8 cellular contexts compared by ENCODE assay signal in genomic region chr10:51960494-51960895, GRCh38.
DNase-seq lines count a peak whose midpoint lies in the region; ATAC-seq and TF ChIP-seq lines count a peak whose summit lies in the region.

No MANE protein-coding gene starts in this region.

- H3K9me3 ChIP-seq in HCT116 (ENCODE audit: control insufficient read depth in 1 of 2, insufficient read depth in 1 of 2, low read depth in 1 of 2, low read length in 2 of 2) = no peaks in the 10 kb centered on the region

- no peak overlapping the region for H3K4me2 ChIP-seq in HCT116 (ENCODE audit: low read length)

- no peaks in the 10 kb centered on the region for H3K79me2 ChIP-seq in HCT116 (ENCODE audit: insufficient read depth, low read length)

- no TSS peak for BruUV-seq in HCT116 (replicated peaks; lab: Mats Ljungman, UMichigan)

- ATAC-seq in HCT116 (peak; percentile 67), left lobe of liver (peak; percentile 73)
- no peak for ATAC-seq in stimulated activated memory B cell treated with anti-CD40 and anti-IgM and Interleukin-4, amounts not matched to agents 10 μg/mL and 1 μg/mL and 100 μg/mL, for 72 hours

- peaks cover 19% of the 10 kb centered on the region; the same call in 1 of the 2 replicates for H3K27me3 ChIP-seq in HCT116 (ENCODE audit: insufficient read depth, low read length)

- DNase-seq in GM03348 (ENCODE audit: low spot score) (peak; percentile 65), HCT116 (ENCODE audit: low read depth, low spot score) (peak; percentile 10), NCI-H2227 treated with DMSO at 0.1 percent for 48 hours (lab: John Stamatoyannopoulos, UW) (peak; percentile 29), chondrocyte (ENCODE audit: low spot score) (no peak), left lobe of liver (ENCODE audit: low spot score) (no peak), GDM1 (lab: John Stamatoyannopoulos, UW) (no peak), NCI-H187 (lab: John Stamatoyannopoulos, UW) (no peak)

- H3K9me2 ChIP-seq in HCT116 (ENCODE audit: insufficient read depth) = no peaks in the 10 kb centered on the region

- no peak for TF ChIP-seq POLR2A in HCT116 (IDR thresholded peaks at IDR 0.05; ENCODE audit: borderline replicate concordance, extremely low read depth, insufficient read depth, insufficient read length)

- CTCF ChIA-PET in HCT116 (lab: Charles Lee) = no interaction called here

- no peak overlapping the region for H3K4me3 ChIP-seq in HCT116 (replicated peaks in 1 of 2; ENCODE audit: low read depth in 1 of 2, low read length in 2 of 2)

- H3K9me3 Mint-ChIP-seq in chondrocyte (ENCODE audit: low read depth) = no peaks in the 10 kb centered on the region
- H3K9me3 Mint-ChIP-seq in stimulated activated memory B cell treated with anti-CD40 and anti-IgM and Interleukin-4, amounts not matched to agents 10 μg/mL and 1 μg/mL and 100 μg/mL, for 72 hours = no peaks in the 10 kb centered on the region

- POLR2A ChIA-PET in HCT116 (lab: Charles Lee) = no interaction called here

- no peaks in the 10 kb centered on the region for H3K36me3 Mint-ChIP-seq in chondrocyte (ENCODE audit: low read depth)
- H3K36me3 Mint-ChIP-seq in stimulated activated memory B cell treated with anti-CD40 and anti-IgM and Interleukin-4, amounts not matched to agents 10 μg/mL and 1 μg/mL and 100 μg/mL, for 72 hours = no peaks in the 10 kb centered on the region

- H2AFZ ChIP-seq in HCT116 (ENCODE audit: low read depth, low read length, poor library complexity, severe bottlenecking) = no peak overlapping the region

- no peak overlapping the region for H3K27ac Mint-ChIP-seq in chondrocyte (ENCODE audit: unreplicated experiment)
- no peak overlapping the region for H3K27ac Mint-ChIP-seq in stimulated activated memory B cell treated with anti-CD40 and anti-IgM and Interleukin-4, amounts not matched to agents 10 μg/mL and 1 μg/mL and 100 μg/mL, for 72 hours

- no peak overlapping the region for H3K9ac ChIP-seq in HCT116 (ENCODE audit: low read length)

- H4K20me1 ChIP-seq in HCT116 (ENCODE audit: insufficient read depth) = no peaks in the 10 kb centered on the region

- H3K27me3 Mint-ChIP-seq in chondrocyte (ENCODE audit: low read depth) = no peaks in the 10 kb centered on the region
- peaks cover 18% of the 10 kb centered on the region for H3K27me3 Mint-ChIP-seq in stimulated activated memory B cell treated with anti-CD40 and anti-IgM and Interleukin-4, amounts not matched to agents 10 μg/mL and 1 μg/mL and 100 μg/mL, for 72 hours

- RAD21 ChIA-PET in HCT116 (lab: Charles Lee; ENCODE audit: low non-redundant PET in 1 of 2, low total read pairs in 2 of 2, uncharacterized antibody in 2 of 2, unreplicated experiment in 2 of 2) = interaction anchor here in 1 of 2 experiments (0.8 kb wide), 1 partner anchor 432 kb away, joined by 3 read pairs; no protein-coding TSS in a partner anchor

- TF ChIP-seq CTCF in HCT116 (IDR thresholded peaks at IDR 0.05 in 2 of 3, conservative IDR thresholded peaks at IDR 0.05 in 1 of 3; ENCODE audit: borderline replicate concordance in 1 of 3, insufficient read depth in 1 of 3, low read depth in 2 of 3, low read length in 2 of 3) (peak; percentile 36 to 64 (median 38); a peak in 4 of 6 replicates), chondrocyte (IDR thresholded peaks at IDR 0.05) (peak; percentile 89)

- TF ChIP-seq RAD21 in HCT116 (IDR thresholded peaks at IDR 0.05; ENCODE audit: low read depth) = peak; percentile 52

- no peaks in the 10 kb centered on the region for H3K4me1 ChIP-seq in HCT116 (ENCODE audit: control insufficient read depth in 1 of 2, insufficient read depth in 2 of 2, low read length in 2 of 2)

- H3K27ac ChIP-seq in HCT116 (ENCODE audit: low read depth, low read length) = no peak overlapping the region

- no peaks in the 10 kb centered on the region for H3K36me3 ChIP-seq in HCT116 (ENCODE audit: control insufficient read depth in 1 of 2, insufficient read depth in 2 of 2, low read length in 2 of 2)

- intact Hi-C loops in HCT116 (cut with micrococcal nuclease) = loop anchor here (5.0 kb wide), 3 partner anchors 257 to 898 kb away; no protein-coding TSS in a partner anchor

- no peak overlapping the region for H3K4me3 Mint-ChIP-seq in chondrocyte (ENCODE audit: unreplicated experiment)
- H3K4me3 Mint-ChIP-seq in stimulated activated memory B cell treated with anti-CD40 and anti-IgM and Interleukin-4, amounts not matched to agents 10 μg/mL and 1 μg/mL and 100 μg/mL, for 72 hours = no peak overlapping the region

- peaks cover 16% of the 10 kb centered on the region for H3K4me1 Mint-ChIP-seq in chondrocyte (ENCODE audit: low read depth)
- no peaks in the 10 kb centered on the region for H3K4me1 Mint-ChIP-seq in stimulated activated memory B cell treated with anti-CD40 and anti-IgM and Interleukin-4, amounts not matched to agents 10 μg/mL and 1 μg/mL and 100 μg/mL, for 72 hours

TF ChIP-seq in HCT116, 20 proteins besides CTCF, POLR2A, EP300 and RAD21:
- TF ChIP-seq SRF (IDR thresholded peaks at IDR 0.05; ENCODE audit: low read depth) (peak; percentile 35; the same call in 1 of the 2 replicates), MAX (IDR thresholded peaks at IDR 0.05) (no peak)

Comparison
In these comparisons a context has a peak if more than half of its experiments do, and no peak if none do; other contexts are left out.
1. DNase-seq: peak in GM03348 (single experiment), HCT116 (single experiment) and NCI-H2227 treated with DMSO at 0.1 percent for 48 hours (single experiment); none in chondrocyte (single experiment), left lobe of liver (single experiment), GDM1 (single experiment) and NCI-H187 (0 of 2).